In genomic region chr1:88684482-88685238, GRCh38 we compare ENCODE assay signal across 8 cellular contexts. TPM values are rescaled to one million over a fixed set of nuclear protein-coding genes. Genes with fewer than 3 reads are reported as not detected.
DNase-seq lines count a peak whose midpoint lies in the region; ATAC-seq and TF ChIP-seq lines count a peak whose summit lies in the region.

No MANE protein-coding gene starts in this region.

- H3K9me3 ChIP-seq in endocrine pancreas (ENCODE audit: control insufficient read depth, low read length) (no peaks in the 10 kb centered on the region), mesodermal cell (ENCODE audit: control insufficient read depth, low read length) (no peaks in the 10 kb centered on the region)

- no peaks in the 10 kb centered on the region for H3K27me3 ChIP-seq in endocrine pancreas (ENCODE audit: control insufficient read depth, insufficient read depth, low read length)

- H3K27ac ChIP-seq in C4-2B (peak overlapping the region; percentile 93), mesodermal cell (ENCODE audit: low read depth, low read length, severe bottlenecking) (peak overlapping the region; percentile 93)

- ATAC-seq in GM19328 (IDR thresholded peaks at IDR 0.05; ENCODE audit: unreplicated experiment) (peak; percentile 34), HG03460 (IDR thresholded peaks at IDR 0.05; ENCODE audit: unreplicated experiment) (peak; percentile 43)
- ATAC-seq in activated CD8-positive, alpha-beta T cell treated with anti-CD3 and anti-CD28 coated beads, Interleukin-2, amount 10 ng/mL, durations not matched to agents 7 days and 5 days = peak; percentile 52

- CTCF ChIA-PET in activated CD8-positive, alpha-beta T cell treated with anti-CD3 and anti-CD28 coated beads, Interleukin-2, amount 10 ng/mL, durations not matched to agents 7 days and 5 days (lab: Charles Lee) = interaction anchor here (0.6 to 6.0 kb wide), 9 partner anchors 9 to 194 kb away, joined by 3 to 37 read pairs (median 4); no protein-coding TSS in a partner anchor

- DNase-seq in NCI-H774 (lab: John Stamatoyannopoulos, UW) = peak; percentile 64
- DNase-seq in activated CD8-positive, alpha-beta T cell treated with anti-CD3 and anti-CD28 coated beads, Interleukin-2, amount 10 ng/mL, durations not matched to agents 7 days and 5 days = peak; percentile 71
- peak; percentile 8 to 28 for DNase-seq in stimulated activated CD8-positive, alpha-beta memory T cell treated with anti-CD3 and anti-CD28 coated beads, Interleukin-2, amount 100 ng/mL, for 1 hour (ENCODE audit: low read depth in 2 of 2)

- H3K27me3 Mint-ChIP-seq in activated CD8-positive, alpha-beta T cell treated with anti-CD3 and anti-CD28 coated beads, Interleukin-2, amount 10 ng/mL, durations not matched to agents 7 days and 5 days (ENCODE audit: low read depth) = no peaks in the 10 kb centered on the region

- POLR2A ChIA-PET in activated CD8-positive, alpha-beta T cell treated with anti-CD3 and anti-CD28 coated beads, Interleukin-2, amount 10 ng/mL, durations not matched to agents 7 days and 5 days (lab: Charles Lee) = interaction anchor here (0.6 to 3.3 kb wide), 11 partner anchors 10 to 337 kb away, joined by 3 to 23 read pairs (median 3); partner anchors contain the start of gene GTF2B

- H3K4me3 ChIP-seq in endocrine pancreas (ENCODE audit: control insufficient read depth, insufficient read depth, low read length) (peak overlapping the region; percentile 99), mesodermal cell (ENCODE audit: extremely low read depth, insufficient read depth, low read length, poor library complexity, severe bottlenecking) (peak overlapping the region; percentile 99)

- peak overlapping the region; percentile 85 for H3K9ac ChIP-seq in endocrine pancreas (ENCODE audit: control insufficient read depth, insufficient read depth, low read length)

- H3K4me3 Mint-ChIP-seq in activated CD8-positive, alpha-beta T cell treated with anti-CD3 and anti-CD28 coated beads, Interleukin-2, amount 10 ng/mL, durations not matched to agents 7 days and 5 days = peak overlapping the region; percentile 84

- 0% methylated on average over 35 to 50 of the region's 58 CpGs for WGBS in mesodermal cell (ENCODE audit: insufficient coverage in 2 of 2), 2 experiments

- H3K9me3 Mint-ChIP-seq in activated CD8-positive, alpha-beta T cell treated with anti-CD3 and anti-CD28 coated beads, Interleukin-2, amount 10 ng/mL, durations not matched to agents 7 days and 5 days (ENCODE audit: insufficient read depth) = no peaks in the 10 kb centered on the region

- H3K36me3 Mint-ChIP-seq in activated CD8-positive, alpha-beta T cell treated with anti-CD3 and anti-CD28 coated beads, Interleukin-2, amount 10 ng/mL, durations not matched to agents 7 days and 5 days (ENCODE audit: low read depth) = peaks cover 2% of the 10 kb centered on the region

- H3K36me3 ChIP-seq in endocrine pancreas (ENCODE audit: control insufficient read depth, insufficient read depth, low read length) (no peaks in the 10 kb centered on the region), mesodermal cell (ENCODE audit: control insufficient read depth, insufficient read depth, low read length) (peaks cover 4% of the 10 kb centered on the region)

- H3K4me1 ChIP-seq in endocrine pancreas (ENCODE audit: control insufficient read depth, insufficient read depth, low read length) (peaks cover 26% of the 10 kb centered on the region), mesodermal cell (ENCODE audit: control insufficient read depth, insufficient read depth, low read length, poor library complexity, severe bottlenecking) (no peaks in the 10 kb centered on the region)

- H3K4me1 Mint-ChIP-seq in activated CD8-positive, alpha-beta T cell treated with anti-CD3 and anti-CD28 coated beads, Interleukin-2, amount 10 ng/mL, durations not matched to agents 7 days and 5 days (ENCODE audit: low read depth) = peaks cover 17% of the 10 kb centered on the region

- peak; percentile 3 for TF ChIP-seq CTCF in C4-2B (conservative IDR thresholded peaks at IDR 0.05)

- peak overlapping the region; percentile 93 for H3K27ac Mint-ChIP-seq in activated CD8-positive, alpha-beta T cell treated with anti-CD3 and anti-CD28 coated beads, Interleukin-2, amount 10 ng/mL, durations not matched to agents 7 days and 5 days

RNA-seq across cellular contexts. Expression of gene PKN2, which starts 0.6 kb away (rescaled TPM):
- total RNA-seq in activated CD8-positive, alpha-beta T cell treated with anti-CD3 and anti-CD28 coated beads, Interleukin-2, amount 10 ng/mL, durations not matched to agents 7 days and 5 days = 10 to 100 TPM; 23.6 to 24.4 TPM
- 43.8 TPM for polyA plus RNA-seq in mesodermal cell (2013, experiment 1 of 2)
- polyA plus RNA-seq in mesodermal cell (2013, experiment 2 of 2) = 55.8 TPM

Comparison
In these comparisons a context has a peak if more than half of its experiments do, and no peak if none do; other contexts are left out.
1. Peak in every context shown above with its lines: DNase-seq, ATAC-seq, H3K4me3 ChIP-seq and H3K27ac ChIP-seq.
2. DNase-seq: peak in every context shown above with its lines; median percentile 71 in activated CD8-positive, alpha-beta T cell treated with anti-CD3 and anti-CD28 coated beads, Interleukin-2, amount 10 ng/mL, durations not matched to agents 7 days and 5 days; 64 in NCI-H774; 18 in stimulated activated CD8-positive, alpha-beta memory T cell treated with anti-CD3 and anti-CD28 coated beads, Interleukin-2, amount 100 ng/mL, for 1 hour.